8 cellular contexts compared by ENCODE assay signal in genomic region chr11:28108909-28109308, GRCh38. TPM values are rescaled to one million over a fixed set of nuclear protein-coding genes. Genes with fewer than 3 reads are reported as not detected.
A peak's percentile ranks its signal among the peaks of the same experiment; 100 is the strongest.
DNase-seq lines count a peak whose midpoint lies in the region; ATAC-seq and TF ChIP-seq lines count a peak whose summit lies in the region.

No MANE protein-coding gene starts in this region.

- H3K4me3 ChIP-seq in BLaER1 treated with 17β-estradiol and CSF1 and Interleukin-3, amounts not matched to agents 10 nM and 100 nM: peak overlapping the region; percentile 63 to 83 (median 78); a peak in 17 of 20 replicates
- H3K4me3 ChIP-seq in Karpas-422 (ENCODE audit: low read length) (peak overlapping the region; percentile 97), choroid plexus epithelial cell (ENCODE audit: low read depth, low read length) (peak overlapping the region; percentile 67)

- no peaks in the 10 kb centered on the region for H3K9me3 Mint-ChIP-seq in nephron

- H3K4me3 Mint-ChIP-seq in nephron: peak overlapping the region; percentile 91 to 98 (median 91)

- H3K27ac Mint-ChIP-seq in nephron: peak overlapping the region; percentile 91 to 98 (median 95)

- no peak for TF ChIP-seq CTCF in choroid plexus epithelial cell (conservative IDR thresholded peaks at IDR 0.05; ENCODE audit: low read depth, low read length)
- no peak for TF ChIP-seq CTCF in nephron (IDR thresholded peaks at IDR 0.05; ENCODE audit: unreplicated experiment in 3 of 3)

- peaks cover 94% of the 10 kb centered on the region for H3K79me2 ChIP-seq in Karpas-422 (ENCODE audit: low read length)

- H2AFZ ChIP-seq in Karpas-422 (ENCODE audit: low read length): no peak overlapping the region

- peaks cover 11% of the 10 kb centered on the region for H3K36me3 Mint-ChIP-seq in nephron (ENCODE audit: low read depth)

- H3K36me3 ChIP-seq in BLaER1 treated with 17β-estradiol and CSF1 and Interleukin-3, amounts not matched to agents 10 nM and 100 nM: peaks cover 3 to 7% (median 4%) of the 10 kb centered on the region in 11 experiments; a peak in 17 of 22 replicates
- H3K36me3 ChIP-seq in Karpas-422 (ENCODE audit: insufficient read depth, low read length): peaks cover 11% of the 10 kb centered on the region; the same call in 1 of the 2 replicates

- no peaks in the 10 kb centered on the region for H3K27me3 ChIP-seq in BLaER1 treated with 17β-estradiol and CSF1 and Interleukin-3, amounts not matched to agents 10 nM and 100 nM
- H3K27me3 ChIP-seq in Karpas-422 (ENCODE audit: low read length): no peaks in the 10 kb centered on the region

- no peaks in the 10 kb centered on the region for H3K27me3 Mint-ChIP-seq in nephron (ENCODE audit: low read depth)

- H4K20me1 ChIP-seq in BLaER1 treated with 17β-estradiol and CSF1 and Interleukin-3, amounts not matched to agents 10 nM and 100 nM: peaks cover 0 to 7% (median 0%) of the 10 kb centered on the region in 11 experiments; a peak in 1 of 22 replicates
- no peaks in the 10 kb centered on the region for H4K20me1 ChIP-seq in Karpas-422 (ENCODE audit: insufficient read depth, low read depth, low read length)

- H3K9me2 ChIP-seq in Karpas-422 (replicated peaks; ENCODE audit: insufficient read depth, low read length): no peaks in the 10 kb centered on the region

- peaks cover 51% of the 10 kb centered on the region for H3K4me1 Mint-ChIP-seq in nephron

- H3K9ac ChIP-seq in BLaER1 treated with 17β-estradiol and CSF1 and Interleukin-3, amounts not matched to agents 10 nM and 100 nM: peak overlapping the region in 10 of 11 experiments; percentile 77 to 89 (median 86); a peak in 15 of 22 replicates
- peak overlapping the region; percentile 87 for H3K9ac ChIP-seq in Karpas-422 (ENCODE audit: low read length)

- peak overlapping the region; percentile 75 to 93 (median 85); a peak in 17 of 22 replicates for H3K4me2 ChIP-seq in BLaER1 treated with 17β-estradiol and CSF1 and Interleukin-3, amounts not matched to agents 10 nM and 100 nM
- peak overlapping the region; percentile 93 for H3K4me2 ChIP-seq in Karpas-422 (ENCODE audit: low read depth, low read length, poor library complexity, severe bottlenecking)

- no peak for DNase-seq in Karpas-422
- DNase-seq in choroid plexus epithelial cell (ENCODE audit: low read depth): no peak
- DNase-seq in germinal center (ENCODE audit: low spot score): no peak
- DNase-seq in MV-4-11 (lab: John Stamatoyannopoulos, UW): no peak
- no peak for DNase-seq in activated effector memory CD4-positive, alpha-beta T cell treated with Interleukin-2 at 50 U/mL for 16 hours

- ATAC-seq in GM19035 (IDR thresholded peaks at IDR 0.05; ENCODE audit: unreplicated experiment): no peak

- H3K4me1 ChIP-seq in BLaER1 treated with 17β-estradiol and CSF1 and Interleukin-3, amounts not matched to agents 10 nM and 100 nM: peaks cover 28 to 48% (median 43%) of the 10 kb centered on the region in 10 experiments
- peaks cover 62% of the 10 kb centered on the region for H3K4me1 ChIP-seq in Karpas-422 (ENCODE audit: low read length)

- peak overlapping the region in 10 of 11 experiments; percentile 74 to 92 (median 84); a peak in 19 of 22 replicates for H3K27ac ChIP-seq in BLaER1 treated with 17β-estradiol and CSF1 and Interleukin-3, amounts not matched to agents 10 nM and 100 nM
- H3K27ac ChIP-seq in Karpas-422 (ENCODE audit: low read length): peak overlapping the region; percentile 77

- H3K9me3 ChIP-seq in BLaER1 treated with 17β-estradiol and CSF1 and Interleukin-3, amounts not matched to agents 10 nM and 100 nM (replicated peaks in 1 of 11): no peaks in the 10 kb centered on the region
- H3K9me3 ChIP-seq in Karpas-422 (ENCODE audit: low read length): no peaks in the 10 kb centered on the region

RNA-seq across cellular contexts. Expression of gene METTL15, which starts 0.7 kb away (rescaled TPM):
- 14.7 and 59.9 TPM in 2 replicates for total RNA-seq in Karpas-422 (2014; rRNA removed; shearing (Covaris generic); ENCODE audit: low replicate concordance)

RNA-seq across cellular contexts. Expression of gene KIF18A, which starts 1.0 kb away (rescaled TPM):
- 16.5 and 30.7 TPM in 2 replicates for total RNA-seq in Karpas-422 (2014; rRNA removed; shearing (Covaris generic); ENCODE audit: low replicate concordance)
